In the genomic region with DNA sequence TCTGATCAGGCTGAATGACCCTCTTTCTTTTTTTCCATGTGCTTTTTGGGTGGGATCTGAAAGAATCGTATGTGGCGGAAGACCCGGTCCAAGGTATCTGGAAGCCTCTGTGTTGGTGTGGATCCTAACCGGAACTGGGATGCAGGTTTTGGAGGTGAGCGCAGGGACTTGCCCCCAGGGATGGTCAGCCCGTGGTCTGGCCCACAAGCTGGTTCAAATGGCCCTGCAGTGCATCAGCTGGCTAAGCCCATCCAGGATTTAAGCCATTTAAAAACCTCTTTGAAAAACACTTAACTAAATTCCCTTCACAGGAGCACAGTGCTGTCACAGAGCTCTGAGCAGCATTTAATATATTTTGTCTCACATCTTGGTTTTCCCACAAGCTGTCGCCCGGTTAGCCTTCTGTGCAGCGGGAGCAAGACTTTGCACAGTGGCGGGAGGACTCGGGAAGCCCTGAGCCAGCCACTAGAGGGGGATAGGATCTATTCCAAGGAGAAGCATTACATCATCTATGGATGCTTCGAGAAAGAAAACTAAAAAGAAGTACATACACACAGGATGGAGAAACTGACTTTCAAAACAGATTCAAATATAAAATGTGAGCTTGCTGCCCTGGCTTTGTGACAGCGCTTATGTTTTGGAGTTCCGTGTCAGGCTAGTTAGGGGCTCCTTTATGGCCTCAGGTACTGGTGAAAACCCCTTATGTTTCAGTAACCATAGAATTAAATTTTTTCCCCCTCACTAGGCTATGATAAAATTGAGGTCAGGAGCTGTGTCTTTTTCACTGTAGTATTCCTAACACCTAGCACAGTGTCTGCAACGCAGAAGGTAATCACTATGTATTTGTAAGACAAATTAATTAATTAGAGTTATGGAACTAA, we compare ENCODE assay signal across 9 cellular contexts. TPM values are rescaled to one million over a fixed set of nuclear protein-coding genes. Genes with fewer than 3 reads are reported as not detected.
DNase-seq lines count a peak whose midpoint lies in the region; ATAC-seq lines count a peak whose summit lies in the region.
"Had no signal": no experiment of that assay in that cellular context is flagged by ENCODE, and none has a peak within 500 bp of the region (broad histone marks: within the 10 kb centered on the region; RNA-seq: fewer than 3 reads in every experiment).

No MANE protein-coding gene starts in this region.

- DNase-seq in GM03348 (ENCODE audit: low spot score): peak; percentile 76
- peak; percentile 35 for DNase-seq in NCI-H345 (lab: John Stamatoyannopoulos, UW)
- peak in 46 of 61 donors; percentile 15 to 82 (median 39) for DNase-seq in caudate nucleus (lab: John Stamatoyannopoulos, UW)
- DNase-seq in left lobe of liver (ENCODE audit: low spot score): peak; percentile 53
- DNase-seq in GOT3 (lab: John Stamatoyannopoulos, UW): no peak
- no peak for DNase-seq in cortex of kidney (lab: John Stamatoyannopoulos, UW)

- peak overlapping the region; percentile 49 for H3K27ac ChIP-seq in caudate nucleus (ENCODE audit: low read depth, low read length)

- ATAC-seq in left lobe of liver (peak; percentile 90), GM19397 (IDR thresholded peaks at IDR 0.05; ENCODE audit: unreplicated experiment) (no peak), HG02884 (IDR thresholded peaks at IDR 0.05; ENCODE audit: unreplicated experiment) (no peak)

RNA-seq across cellular contexts. Expression of gene CPA2, which starts 11.3 kb away (rescaled TPM):
- 1.9 TPM for total RNA-seq in left lobe of liver
- total RNA-seq: pulmonary artery endothelial cell had no signal

RNA-seq across cellular contexts. Expression of gene CPA4, which starts 15.0 kb away (rescaled TPM):
- total RNA-seq in left lobe of liver: not detected

Comparison
In these comparisons a context has a peak if more than half of its experiments do, and no peak if none do; other contexts are left out.
1. DNase-seq: peak in GM03348 (single experiment), NCI-H345 (single experiment), caudate nucleus (46 of 61) and left lobe of liver (single experiment); none in GOT3 (single experiment) and cortex of kidney (single experiment).